ENCODE assay signal across 11 cellular contexts in genomic region chr13:67438465-67438864, GRCh38.
DNase-seq lines count a peak whose midpoint lies in the region; ATAC-seq and TF ChIP-seq lines count a peak whose summit lies in the region.
"Had no signal": no experiment of that assay in that cellular context is flagged by ENCODE, and none has a peak within 500 bp of the region (broad histone marks: within the 10 kb centered on the region; RNA-seq: fewer than 3 reads in every experiment).

No MANE protein-coding gene starts in this region.

- H4K8ac ChIP-seq in neuronal stem cell (ENCODE audit: low read depth, low read length) = no peak overlapping the region

- H3K36me3 ChIP-seq in neuronal stem cell (replicated peaks in 1 of 2; ENCODE audit: control insufficient read depth in 2 of 2, insufficient read depth in 2 of 2, low read length in 2 of 2) = no peaks in the 10 kb centered on the region
- no peaks in the 10 kb centered on the region for H3K36me3 ChIP-seq in Caco-2 (ENCODE audit: control insufficient read depth, insufficient read depth, low read length)
- H3K36me3 ChIP-seq: upper lobe of right lung had no signal

- CTCF ChIA-PET in Caco-2 (lab: Charles Lee) = no interaction called here

- H2BK5ac ChIP-seq in neuronal stem cell (ENCODE audit: low read length) = no peak overlapping the region

- H3K27ac Mint-ChIP-seq in Caco-2 (ENCODE audit: unreplicated experiment) = no peak overlapping the region

- no peak overlapping the region for H3K4me3 Mint-ChIP-seq in Caco-2 (ENCODE audit: unreplicated experiment)

- no TSS peak for BruUV-seq in Caco-2 (replicated peaks; lab: Mats Ljungman, UMichigan)

- H2BK120ac ChIP-seq in neuronal stem cell (ENCODE audit: low read depth, low read length) = no peak overlapping the region

- no peaks in the 10 kb centered on the region for H3K27me3 ChIP-seq in neuronal stem cell (ENCODE audit: control insufficient read depth in 3 of 3, insufficient read depth in 3 of 3, low read depth in 1 of 3, low read length in 3 of 3)
- H3K27me3 ChIP-seq in Caco-2 (replicated peaks; ENCODE audit: control insufficient read depth, insufficient read depth, low read length) = no peaks in the 10 kb centered on the region
- H3K27me3 ChIP-seq: upper lobe of right lung had no signal

- no peak overlapping the region for H2BK12ac ChIP-seq in neuronal stem cell (ENCODE audit: low read length)

- H3K27ac ChIP-seq in VCaP (no peak overlapping the region), neuronal stem cell (replicated peaks; ENCODE audit: low read length) (no peak overlapping the region)
- H3K27ac ChIP-seq: upper lobe of right lung had no signal

- H3K9ac ChIP-seq in neuronal stem cell (ENCODE audit: low read depth, low read length, poor library complexity) = no peak overlapping the region

- H3K4me1 Mint-ChIP-seq in Caco-2 (ENCODE audit: low read depth, unreplicated experiment) = no peaks in the 10 kb centered on the region

- H3K9me3 Mint-ChIP-seq in Caco-2 (ENCODE audit: unreplicated experiment) = no peaks in the 10 kb centered on the region

- H3K4me1 ChIP-seq in neuronal stem cell (ENCODE audit: control insufficient read depth in 2 of 2, insufficient read depth in 1 of 2, low read depth in 1 of 2, low read length in 2 of 2) (no peaks in the 10 kb centered on the region), Caco-2 (no peaks in the 10 kb centered on the region)
- H3K4me1 ChIP-seq: upper lobe of right lung had no signal

- no CpG with 5 or more reads among the region's 3 CpGs for WGBS in neuronal stem cell (ENCODE audit: extremely low coverage in 2 of 2, insufficient read length in 2 of 2, insufficient replicate concordance in 1 of 2), 2 donors

- peaks cover 2% of the 10 kb centered on the region for H3K27me3 Mint-ChIP-seq in Caco-2 (ENCODE audit: insufficient read depth, unreplicated experiment)

- no peaks in the 10 kb centered on the region for H3K9me3 ChIP-seq in neuronal stem cell (replicated peaks in 1 of 2; ENCODE audit: control insufficient read depth in 2 of 2, insufficient read depth in 1 of 2, low read depth in 1 of 2, low read length in 2 of 2)
- H3K9me3 ChIP-seq in Caco-2 = no peaks in the 10 kb centered on the region; the same call in 1 of the 2 replicates
- H3K9me3 ChIP-seq: upper lobe of right lung had no signal

- no peak overlapping the region for H3K4me3 ChIP-seq in neuronal stem cell (ENCODE audit: low read length in 2 of 2)
- H3K4me3 ChIP-seq in Caco-2 (ENCODE audit: low read depth, low read length) = no peak overlapping the region
- H3K4me3 ChIP-seq: upper lobe of right lung had no signal

- POLR2A ChIA-PET in Caco-2 (lab: Charles Lee) = no interaction called here

- peak; percentile 68 for TF ChIP-seq CTCF in VCaP (conservative IDR thresholded peaks at IDR 0.05)
- TF ChIP-seq CTCF in Caco-2 (IDR thresholded peaks at IDR 0.05; ENCODE audit: insufficient read depth in 1 of 2, low read depth in 1 of 2, low read length in 1 of 2, severe bottlenecking in 1 of 2, unreplicated experiment in 1 of 2) = no peak

- DNase-seq in Right ventricle myocardium inferior (ENCODE audit: missing footprints) (no peak), cardiac septum (ENCODE audit: low spot score) (no peak), NCI-H1092 treated with DMSO at 0.1 percent for 48 hours (lab: John Stamatoyannopoulos, UW) (peak; percentile 48), neuronal stem cell (ENCODE audit: low spot score) (peak; percentile 8), Caco-2 (no peak), RPMI8226 (no peak)
- DNase-seq in activated CD8-positive, alpha-beta memory T cell treated with anti-CD3 and anti-CD28 coated beads, Interleukin-2, amount 50 U/mL, for 48 hours = no peak
- DNase-seq: activated gamma-delta T cell, upper lobe of right lung had no signal

- no peak overlapping the region for H3K23ac ChIP-seq in neuronal stem cell (ENCODE audit: low read depth, low read length, poor library complexity)

- intact Hi-C loops in Right ventricle myocardium inferior (cut with DNase I) (loop anchor here (5.0 kb wide), 1 partner anchor 394 kb away; no protein-coding TSS in a partner anchor), cardiac septum (cut with DNase I) (no loop called here), Caco-2 (cut with micrococcal nuclease; ENCODE audit: unreplicated experiment) (no loop called here)

- no peak overlapping the region for H4K91ac ChIP-seq in neuronal stem cell (ENCODE audit: low read depth, low read length, poor library complexity)

- H3K14ac ChIP-seq in neuronal stem cell (ENCODE audit: low read length) = no peak overlapping the region

- peak overlapping the region; percentile 75 for H2AFZ ChIP-seq in neuronal stem cell (ENCODE audit: low read length)

- no peaks in the 10 kb centered on the region for H3K79me1 ChIP-seq in neuronal stem cell (ENCODE audit: low read depth, low read length)

- no peak overlapping the region for H3K4ac ChIP-seq in neuronal stem cell (ENCODE audit: low read length)

- no peak overlapping the region for H3K4me2 ChIP-seq in neuronal stem cell (ENCODE audit: insufficient read depth, low read length, poor library complexity, severe bottlenecking)

- ATAC-seq in Right ventricle myocardium inferior = peak; percentile 56
- ATAC-seq: sciatic nerve, upper lobe of right lung had no signal

- no peaks in the 10 kb centered on the region for H3K36me3 Mint-ChIP-seq in Caco-2 (ENCODE audit: insufficient read depth, unreplicated experiment)

- no peak overlapping the region for H2AK5ac ChIP-seq in neuronal stem cell (ENCODE audit: low read depth, low read length)

- no peak overlapping the region for H3K18ac ChIP-seq in neuronal stem cell (ENCODE audit: low read length)

- no peak overlapping the region for H2BK15ac ChIP-seq in neuronal stem cell (ENCODE audit: low read length)

Comparison
In these comparisons a context has a peak if more than half of its experiments do, and no peak if none do; other contexts are left out.
1. DNase-seq: peak in NCI-H1092 treated with DMSO at 0.1 percent for 48 hours (single experiment) and neuronal stem cell (single experiment); none in Right ventricle myocardium inferior (single experiment), cardiac septum (single experiment), Caco-2 (0 of 2), activated CD8-positive, alpha-beta memory T cell treated with anti-CD3 and anti-CD28 coated beads, Interleukin-2, amount 50 U/mL, for 48 hours (single experiment) and RPMI8226 (single experiment).